Comparison of ENCODE assay signal across 26 cellular contexts in genomic region chr13:30322428-30322827, GRCh38. TPM values are rescaled to one million over a fixed set of nuclear protein-coding genes. Genes with fewer than 3 reads are reported as not detected.
A peak's percentile ranks its signal among the peaks of the same experiment; 100 is the strongest.
DNase-seq lines count a peak whose midpoint lies in the region; ATAC-seq, FAIRE-seq and TF ChIP-seq lines count a peak whose summit lies in the region.
"Had no signal": no experiment of that assay in that cellular context is flagged by ENCODE, and none has a peak within 500 bp of the region (broad histone marks: within the 10 kb centered on the region; RNA-seq: fewer than 3 reads in every experiment).

No MANE protein-coding gene starts in this region.

- H2BK12ac ChIP-seq in trophoblast cell (ENCODE audit: low read length), result no peak overlapping the region

- no peaks in the 10 kb centered on the region for H3K9me3 Mint-ChIP-seq in natural killer cell treated with Interleukin-12 subunit alpha and Interleukin-12 subunit beta and Interleukin-15 and Interleukin-18, amount 100 ng/mL, for 72 hours
- H3K9me3 Mint-ChIP-seq: CD4-positive, alpha-beta memory T cell; CD4-positive, CD25-positive, alpha-beta regulatory T cell; CD8-positive, alpha-beta memory T cell had no signal

- H3K4me1 ChIP-seq in HCT116 (ENCODE audit: control insufficient read depth in 1 of 2, insufficient read depth in 2 of 2, low read length in 2 of 2) (peaks cover 15 to 32% of the 10 kb centered on the region in 2 experiments), K562 (replicated peaks in 1 of 2; ENCODE audit: control insufficient read depth in 2 of 2, insufficient read depth in 2 of 2, low read length in 2 of 2) (peaks cover 0 to 3% of the 10 kb centered on the region in 2 experiments; a peak in 3 of 5 replicates), trophoblast cell (ENCODE audit: control insufficient read depth in 1 of 2, insufficient read depth in 2 of 2, low read length in 2 of 2) (peaks cover 0 to 1% of the 10 kb centered on the region in 2 experiments)

- H2AFZ ChIP-seq in HCT116 (ENCODE audit: low read depth, low read length, poor library complexity, severe bottlenecking) (no peak overlapping the region), K562 (ENCODE audit: low read depth, low read length) (no peak overlapping the region), trophoblast cell (ENCODE audit: insufficient read depth, low read length, poor library complexity) (no peak overlapping the region)

- H3K27ac ChIP-seq in HCT116 (ENCODE audit: low read depth, low read length), result no peak overlapping the region
- no peak overlapping the region for H3K27ac ChIP-seq in K562 (ENCODE audit: extremely low read depth, low read depth, low read length)
- no peak overlapping the region for H3K27ac ChIP-seq in trophoblast cell (ENCODE audit: low read depth, low read length)
- H3K27ac ChIP-seq: BLaER1 had no signal

- POLR2A ChIA-PET in HCT116 (lab: Charles Lee) (interaction anchor here (0.7 kb wide), 1 partner anchor 57 kb away, joined by 3 read pairs; no protein-coding TSS in a partner anchor), K562 (lab: Yijun Ruan, JAX) (interaction anchor here (0.6 to 1.6 kb wide), 2 partner anchors 14 to 82 kb away, joined by 3 to 6 read pairs; no protein-coding TSS in a partner anchor)

- TF ChIP-seq RAD21 in HCT116 (IDR thresholded peaks at IDR 0.05; ENCODE audit: low read depth) (no peak), K562 (CRISPR knock-in tag; conservative IDR thresholded peaks at IDR 0.05 in 1 of 2, IDR thresholded peaks at IDR 0.05 in 1 of 2) (no peak)

- no peak overlapping the region for H4K12ac ChIP-seq in trophoblast cell (ENCODE audit: low read depth, low read length)

- H3K9ac ChIP-seq in HCT116 (ENCODE audit: low read length) (no peak overlapping the region), K562 (ENCODE audit: insufficient read depth in 1 of 2, low read depth in 2 of 2, low read length in 2 of 2) (no peak overlapping the region), trophoblast cell (ENCODE audit: low read length) (no peak overlapping the region)
- H3K9ac ChIP-seq: BLaER1 had no signal

- no peak for DNase-seq in HCT116 (ENCODE audit: low read depth, low spot score)
- DNase-seq in NCI-H226, result peak; percentile 62
- peak; percentile 18 to 70 (median 30) for DNase-seq in K562 (ENCODE audit: extremely low read depth in 1 of 4, low spot score in 3 of 4)
- DNase-seq in trophoblast cell, result peak; percentile 20 to 68
- DNase-seq in ureter (ENCODE audit: low spot score), result no peak
- DNase-seq in NCI-H510A treated with DMSO at 0.1 percent for 48 hours (lab: John Stamatoyannopoulos, UW), result no peak
- no peak for DNase-seq in natural killer cell treated with Interleukin-12 subunit alpha and Interleukin-12 subunit beta and Interleukin-15 and Interleukin-18, amount 100 ng/mL, for 72 hours (ENCODE audit: low spot score)
- DNase-seq: 8988T; ACHN; BE2C; C1 segment of cervical spinal cord; Calu3; CD4-positive, alpha-beta memory T cell; CD4-positive, CD25-positive, alpha-beta regulatory T cell; CD8-positive, alpha-beta memory T cell; COR-L47; DMS79 treated with DMSO at 0.1 percent for 48 hours; GF-D8 had no signal

- peaks cover 0 to 3% of the 10 kb centered on the region in 2 donors for H3K27me3 Mint-ChIP-seq in natural killer cell treated with Interleukin-12 subunit alpha and Interleukin-12 subunit beta and Interleukin-15 and Interleukin-18, amount 100 ng/mL, for 72 hours
- H3K27me3 Mint-ChIP-seq: CD4-positive, alpha-beta memory T cell; CD4-positive, CD25-positive, alpha-beta regulatory T cell had no signal

- RAD21 ChIA-PET in HCT116 (lab: Charles Lee; ENCODE audit: low non-redundant PET in 1 of 2, low total read pairs in 2 of 2, uncharacterized antibody in 2 of 2, unreplicated experiment in 2 of 2), result no interaction called here

- CTCF ChIA-PET in HCT116 (lab: Charles Lee) (no interaction called here), K562 (lab: Yijun Ruan, JAX; ENCODE audit: low intra/inter-chr PET ratio) (no interaction called here)

- H3K18ac ChIP-seq in trophoblast cell (ENCODE audit: low read length), result no peak overlapping the region

- no peak overlapping the region for H3K14ac ChIP-seq in trophoblast cell (ENCODE audit: low read length)

- H4K20me1 ChIP-seq in HCT116 (ENCODE audit: insufficient read depth), result no peaks in the 10 kb centered on the region
- no peaks in the 10 kb centered on the region for H4K20me1 ChIP-seq in K562 (replicated peaks; ENCODE audit: control insufficient read depth, insufficient read depth, low read length)

- intact Hi-C loops in HCT116 (cut with micrococcal nuclease), result no loop called here
- intact Hi-C loops in K562 (cut with micrococcal nuclease), result no loop called here

- no peaks in the 10 kb centered on the region for H3K36me3 Mint-ChIP-seq in natural killer cell treated with Interleukin-12 subunit alpha and Interleukin-12 subunit beta and Interleukin-15 and Interleukin-18, amount 100 ng/mL, for 72 hours

- H3K9me2 ChIP-seq in HCT116 (ENCODE audit: insufficient read depth), result no peaks in the 10 kb centered on the region

- H3K27ac Mint-ChIP-seq in natural killer cell treated with Interleukin-12 subunit alpha and Interleukin-12 subunit beta and Interleukin-15 and Interleukin-18, amount 100 ng/mL, for 72 hours, result no peak overlapping the region
- H3K27ac Mint-ChIP-seq: CD14-positive monocyte; CD4-positive, alpha-beta memory T cell; CD4-positive, CD25-positive, alpha-beta regulatory T cell had no signal

- no peak overlapping the region for H4K8ac ChIP-seq in trophoblast cell (ENCODE audit: low read depth, low read length)

- H3K79me1 ChIP-seq in trophoblast cell (ENCODE audit: low read length), result no peaks in the 10 kb centered on the region

- H3K27me3 ChIP-seq in HCT116 (ENCODE audit: insufficient read depth, low read length) (no peaks in the 10 kb centered on the region), K562 (ENCODE audit: control insufficient read depth in 2 of 2, insufficient read depth in 2 of 2, low read length in 2 of 2) (no peaks in the 10 kb centered on the region), trophoblast cell (ENCODE audit: insufficient read depth, low read length) (peaks cover 3% of the 10 kb centered on the region)
- H3K27me3 ChIP-seq: BE2C, BLaER1 had no signal

- peaks cover 0 to 5% of the 10 kb centered on the region in 2 donors for H3K4me1 Mint-ChIP-seq in natural killer cell treated with Interleukin-12 subunit alpha and Interleukin-12 subunit beta and Interleukin-15 and Interleukin-18, amount 100 ng/mL, for 72 hours (ENCODE audit: low read depth in 2 of 2)

- BruUV-seq in HCT116 (replicated peaks; lab: Mats Ljungman, UMichigan) (no TSS peak), K562 (replicated peaks; lab: Mats Ljungman, UMichigan) (no TSS peak)

- H2BK120ac ChIP-seq in trophoblast cell (ENCODE audit: insufficient read depth, low read length, poor library complexity), result no peak overlapping the region

- ATAC-seq in HCT116, result peak; percentile 45; the same call in 1 of the 2 replicates
- peak; percentile 66 for ATAC-seq in K562
- no peak for ATAC-seq in natural killer cell treated with Interleukin-12 subunit alpha and Interleukin-12 subunit beta and Interleukin-15 and Interleukin-18, amount 100 ng/mL, for 72 hours
- no peak for ATAC-seq in GM19395 (IDR thresholded peaks at IDR 0.05; ENCODE audit: unreplicated experiment)

- no peak for FAIRE-seq in K562 (lab: Jason Lieb, UNC)
- FAIRE-seq: A204.1, D721Med, G401.6, GM12891, GM19239 had no signal

- TF ChIP-seq POLR2A in HCT116 (IDR thresholded peaks at IDR 0.05; ENCODE audit: borderline replicate concordance, extremely low read depth, insufficient read depth, insufficient read length) (no peak), K562 (conservative IDR thresholded peaks at IDR 0.05) (no peak)

- H4K91ac ChIP-seq in trophoblast cell (ENCODE audit: low read depth, low read length), result no peak overlapping the region

- H3K79me2 ChIP-seq in HCT116 (ENCODE audit: insufficient read depth, low read length) (no peaks in the 10 kb centered on the region), K562 (ENCODE audit: control insufficient read depth, insufficient read depth, low read length) (no peaks in the 10 kb centered on the region), trophoblast cell (ENCODE audit: control insufficient read depth, insufficient read depth, low read length, poor library complexity) (peaks cover 2% of the 10 kb centered on the region)

- H3K9me1 ChIP-seq in K562 (ENCODE audit: control insufficient read depth, insufficient read depth, low read length), result no peaks in the 10 kb centered on the region

- H3K4me3 Mint-ChIP-seq in natural killer cell treated with Interleukin-12 subunit alpha and Interleukin-12 subunit beta and Interleukin-15 and Interleukin-18, amount 100 ng/mL, for 72 hours, result no peak overlapping the region
- H3K4me3 Mint-ChIP-seq: CD14-positive monocyte; CD4-positive, CD25-positive, alpha-beta regulatory T cell; CD8-positive, alpha-beta memory T cell had no signal

- in situ Hi-C loops in K562 (cut with MboI), result no loop called here

- TF ChIP-seq CTCF in HCT116 (IDR thresholded peaks at IDR 0.05 in 2 of 3, conservative IDR thresholded peaks at IDR 0.05 in 1 of 3; ENCODE audit: borderline replicate concordance in 1 of 3, insufficient read depth in 1 of 3, low read depth in 2 of 3, low read length in 2 of 3) (no peak), K562 (IDR thresholded peaks at IDR 0.05 in 2 of 3, conservative IDR thresholded peaks at IDR 0.05 in 1 of 3; ENCODE audit: insufficient read depth in 2 of 3, low read depth in 1 of 3, low read length in 3 of 3) (no peak)

- WGBS in K562 (ENCODE audit: insufficient coverage, low coverage, missing lambda C conversion rate), result 3% methylated on average over 5 of the region's 7 CpGs
- no CpG with 5 or more reads among the region's 7 CpGs for WGBS in trophoblast cell (ENCODE audit: extremely low coverage, insufficient coverage, insufficient read length)

- H3K4me2 ChIP-seq in HCT116 (ENCODE audit: low read length) (peak overlapping the region; percentile 17; the same call in 1 of the 2 replicates), K562 (ENCODE audit: insufficient read depth, low read length) (no peak overlapping the region), trophoblast cell (ENCODE audit: low read length) (no peak overlapping the region)
- H3K4me2 ChIP-seq: BLaER1 had no signal

- H3K9me3 ChIP-seq in HCT116 (ENCODE audit: control insufficient read depth in 1 of 2, insufficient read depth in 1 of 2, low read depth in 1 of 2, low read length in 2 of 2) (no peaks in the 10 kb centered on the region), K562 (replicated peaks; ENCODE audit: control insufficient read depth, insufficient read depth, low read depth, low read length) (no peaks in the 10 kb centered on the region), trophoblast cell (ENCODE audit: insufficient read depth, low read depth, low read length) (peaks cover 3% of the 10 kb centered on the region)
- H3K9me3 ChIP-seq: BE2C, BLaER1 had no signal

- H3K23ac ChIP-seq in trophoblast cell (ENCODE audit: low read length), result no peak overlapping the region

- no peak overlapping the region for H2AK5ac ChIP-seq in trophoblast cell (ENCODE audit: low read length)

- H3K4ac ChIP-seq in trophoblast cell (ENCODE audit: low read depth, low read length), result no peak overlapping the region

- H3K4me3 ChIP-seq in HCT116 (replicated peaks in 1 of 2; ENCODE audit: low read depth in 1 of 2, low read length in 2 of 2), result no peak overlapping the region
- H3K4me3 ChIP-seq in K562, result no peak overlapping the region
- no peak overlapping the region for H3K4me3 ChIP-seq in trophoblast cell (ENCODE audit: low read depth, low read length)
- H3K4me3 ChIP-seq: BLaER1 had no signal

- no peak overlapping the region for H2BK5ac ChIP-seq in trophoblast cell (ENCODE audit: low read depth, low read length, poor library complexity)

- TF ChIP-seq EP300 in K562 (IDR thresholded peaks at IDR 0.05; ENCODE audit: low read length), result no peak

- no peaks in the 10 kb centered on the region for H3K36me3 ChIP-seq in HCT116 (ENCODE audit: control insufficient read depth in 1 of 2, insufficient read depth in 2 of 2, low read length in 2 of 2)
- H3K36me3 ChIP-seq in K562 (ENCODE audit: control insufficient read depth, insufficient read depth, low read length), result no peaks in the 10 kb centered on the region
- H3K36me3 ChIP-seq in trophoblast cell (ENCODE audit: control insufficient read depth in 1 of 2, insufficient read depth in 2 of 2, low read length in 2 of 2), result no peaks in the 10 kb centered on the region
- H3K36me3 ChIP-seq: BE2C had no signal

RNA-seq across cellular contexts. Expression of gene KATNAL1, which starts 15.1 kb away (rescaled TPM):
- total RNA-seq in HCT116 (2021; ENCODE audit: unreplicated experiment) (17.3 TPM), K562 (2014; rRNA removed) (2.2 and 3.5 TPM in 2 replicates), K562 (2014; rRNA removed; fragmentation: Illumina TruSeq; extraction: Trizol) (8.2 and 9.7 TPM in 2 replicates), K562 (2015; rRNA removed; fragmentation: Illumina TruSeq; extraction: Trizol) (6.0 and 6.3 TPM in 2 replicates), K562 (2021) (6.3 and 6.4 TPM in 2 replicates), ureter (18.8 TPM)
- 3.1 and 3.4 TPM in 2 replicates for polyA plus RNA-seq in HCT116 (2012)
- 12.1 and 24.1 TPM in 2 replicates for total RNA-seq in K562 (2011; cell fraction: chromatin; rRNA removed; ENCODE audit: low replicate concordance)
- total RNA-seq in K562 (2011; cell fraction: nucleolus; rRNA removed), result 4.2 and 5.1 TPM in 2 replicates
- total RNA-seq in K562 (2011; cell fraction: nucleoplasm; rRNA removed), result 14.5 and 20.1 TPM in 2 replicates
- polyA plus RNA-seq in K562 (2011; rRNA removed) (4.9 and 6.7 TPM in 2 replicates), K562 (2014; fragmentation: Illumina TruSeq; extraction: Trizol) (4.6 and 5.5 TPM in 2 replicates), K562 (2014; fragmentation: Nextera tagmentation; extraction: Ambion mirVana) (1 to 10 TPM; 2.7 to 3.0 TPM), K562 (2014; rRNA removed) (2.4 and 2.5 TPM in 2 replicates)
- polyA plus RNA-seq in K562 (2011; cell fraction: cytosol; rRNA removed), result 1.5 and 3.0 TPM in 2 replicates
- 4.2 and 4.8 TPM in 2 replicates for polyA plus RNA-seq in K562 (2011; cell fraction: nucleus; rRNA removed)
- polyA plus RNA-seq in K562 (2012), result 2.9 and 4.4 TPM in 2 replicates
- polyA minus RNA-seq in K562 (2011; rRNA and poly(A)+ RNA removed), result 11.7 and 16.3 TPM in 2 replicates
- polyA minus RNA-seq in K562 (2011; cell fraction: cytosol; rRNA and poly(A)+ RNA removed), result 2.2 and 4.9 TPM in 2 replicates
- polyA minus RNA-seq in K562 (2011; cell fraction: nucleus; rRNA and poly(A)+ RNA removed), result 5.4 and 11.6 TPM in 2 replicates
- polyA plus RNA-seq in trophoblast cell (2013), result 5.2 and 6.2 TPM in 2 replicates
- total RNA-seq in natural killer cell treated with Interleukin-12 subunit alpha and Interleukin-12 subunit beta and Interleukin-15 and Interleukin-18, amount 100 ng/mL, for 72 hours, result 10 to 100 TPM in 1 of 2 donors, 1 to 10 TPM in 1; 9.6 to 22.4 TPM

Comparison
In these comparisons a context has a peak if more than half of its experiments do, and no peak if none do; other contexts are left out.
1. ATAC-seq: peak in HCT116 (single experiment) and K562 (single experiment); none in natural killer cell treated with Interleukin-12 subunit alpha and Interleukin-12 subunit beta and Interleukin-15 and Interleukin-18, amount 100 ng/mL, for 72 hours (0 of 2) and GM19395 (single experiment).
2. DNase-seq: peak in NCI-H226 (single experiment), K562 (4 of 4) and trophoblast cell (2 of 2); none in HCT116 (single experiment), ureter (single experiment), NCI-H510A treated with DMSO at 0.1 percent for 48 hours (single experiment) and natural killer cell treated with Interleukin-12 subunit alpha and Interleukin-12 subunit beta and Interleukin-15 and Interleukin-18, amount 100 ng/mL, for 72 hours (single experiment).
3. Of the 22 proteins assayed by ChIP-seq in both K562 and HCT116: peak only in K562: EGR1; only in HCT116: none; in both: none; in neither: 21.